8 cellular contexts compared by ENCODE assay signal in the genomic region with DNA sequence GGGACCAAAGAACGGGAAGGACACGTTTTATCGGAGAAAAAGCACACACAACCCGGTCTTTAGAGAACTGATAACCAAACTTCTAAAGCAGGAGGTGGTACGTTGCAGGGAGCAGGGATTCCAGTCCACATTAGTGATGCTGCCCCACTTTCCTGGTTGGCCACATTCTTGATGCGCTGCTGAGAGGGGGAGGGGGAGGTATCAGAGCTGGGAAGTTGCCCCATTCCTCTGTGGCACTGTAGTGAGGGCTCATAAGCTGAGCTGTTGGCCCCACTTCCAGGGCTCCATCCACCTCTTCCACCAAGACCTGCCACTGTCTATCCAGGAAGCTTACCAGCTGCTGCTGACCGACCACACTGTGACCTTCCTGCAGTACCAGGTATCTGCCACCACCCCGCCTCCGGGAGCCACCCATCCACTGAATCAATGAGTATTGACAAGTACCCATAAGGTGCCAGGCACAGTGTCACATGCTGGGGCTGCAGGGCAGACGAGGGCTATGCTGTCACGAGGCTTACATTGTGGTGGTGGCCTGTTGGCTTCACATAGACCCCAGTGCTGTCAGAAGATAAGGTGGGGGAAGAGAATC.
A peak's percentile ranks its signal among the peaks of the same experiment; 100 is the strongest.
DNase-seq lines count a peak whose midpoint lies in the region; TF ChIP-seq lines count a peak whose summit lies in the region.

No MANE protein-coding gene starts in this region.

- H3K9ac ChIP-seq in rectal smooth muscle tissue (ENCODE audit: low read length), result no peak overlapping the region

- no peak for TF ChIP-seq CTCF in fibroblast of pulmonary artery (IDR thresholded peaks at IDR 0.05; ENCODE audit: low read length, missing control alignments)

- DNase-seq in SKM-1 treated with dmso at 0.1 percent for 144 hours (lab: John Stamatoyannopoulos, UW; ENCODE audit: unreplicated experiment), result peak; percentile 13
- no peak for DNase-seq in SKM-1 (lab: John Stamatoyannopoulos, UW; ENCODE audit: unreplicated experiment)
- DNase-seq in activated CD4-positive, alpha-beta T cell treated with anti-CD3 and anti-CD28 coated beads for 48 hours, result peak; percentile 63
- no peak for DNase-seq in fibroblast of pulmonary artery (ENCODE audit: low read depth)
- DNase-seq in AG08396 (ENCODE audit: low spot score), result no peak
- no peak for DNase-seq in middle frontal gyrus (ENCODE audit: extremely low spot score, low spot score)
- no peak for DNase-seq in DMS79 (lab: John Stamatoyannopoulos, UW)

- H3K27ac ChIP-seq in rectal smooth muscle tissue (ENCODE audit: low read depth, low read length), result no peak overlapping the region

- peak overlapping the region; percentile 72 for H3K4me3 ChIP-seq in fibroblast of pulmonary artery (replicated peaks; ENCODE audit: low read depth, low read length)
- peak overlapping the region; percentile 76 for H3K4me3 ChIP-seq in rectal smooth muscle tissue (ENCODE audit: low read length)

- H3K36me3 ChIP-seq in rectal smooth muscle tissue (ENCODE audit: control insufficient read depth, insufficient read depth, low read length), result no peaks in the 10 kb centered on the region

- no peaks in the 10 kb centered on the region for H3K27me3 ChIP-seq in rectal smooth muscle tissue (ENCODE audit: control insufficient read depth, insufficient read depth, low read length)

- peaks cover 17% of the 10 kb centered on the region for H3K4me1 ChIP-seq in rectal smooth muscle tissue (ENCODE audit: control insufficient read depth, insufficient read depth, low read length)

Comparison
In these comparisons a context has a peak if more than half of its experiments do, and no peak if none do; other contexts are left out.
1. DNase-seq: peak in SKM-1 treated with dmso at 0.1 percent for 144 hours (single experiment) and activated CD4-positive, alpha-beta T cell treated with anti-CD3 and anti-CD28 coated beads for 48 hours (single experiment); none in SKM-1 (single experiment), fibroblast of pulmonary artery (single experiment), AG08396 (single experiment), middle frontal gyrus (single experiment) and DMS79 (single experiment).